ENCODE assay signal across 1 cellular context in the genomic region with DNA sequence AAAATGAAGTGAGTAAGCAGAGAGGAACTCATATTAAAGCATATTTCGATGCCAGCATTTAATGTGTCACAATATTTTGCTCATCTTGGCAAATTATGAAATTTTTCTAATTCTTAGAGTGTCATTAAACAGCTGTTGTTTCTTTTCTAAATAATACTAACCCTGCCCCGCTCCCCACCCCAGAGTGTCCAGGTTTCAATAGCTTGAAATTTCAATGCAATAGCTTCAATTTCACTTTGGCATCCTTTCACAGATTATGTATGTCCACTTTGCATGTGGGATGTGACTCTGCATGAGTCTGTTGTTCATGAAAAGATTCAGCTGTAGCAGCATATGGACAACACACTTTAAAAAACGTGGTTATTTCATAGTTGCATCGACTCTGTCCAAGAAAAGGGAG.
TF ChIP-seq lines count a peak whose summit lies in the region.

No MANE protein-coding gene starts in this region.

TF ChIP-seq in GM23338, 12 proteins besides CTCF, POLR2A, EP300 and RAD21:
- TF ChIP-seq, protein P1, sequence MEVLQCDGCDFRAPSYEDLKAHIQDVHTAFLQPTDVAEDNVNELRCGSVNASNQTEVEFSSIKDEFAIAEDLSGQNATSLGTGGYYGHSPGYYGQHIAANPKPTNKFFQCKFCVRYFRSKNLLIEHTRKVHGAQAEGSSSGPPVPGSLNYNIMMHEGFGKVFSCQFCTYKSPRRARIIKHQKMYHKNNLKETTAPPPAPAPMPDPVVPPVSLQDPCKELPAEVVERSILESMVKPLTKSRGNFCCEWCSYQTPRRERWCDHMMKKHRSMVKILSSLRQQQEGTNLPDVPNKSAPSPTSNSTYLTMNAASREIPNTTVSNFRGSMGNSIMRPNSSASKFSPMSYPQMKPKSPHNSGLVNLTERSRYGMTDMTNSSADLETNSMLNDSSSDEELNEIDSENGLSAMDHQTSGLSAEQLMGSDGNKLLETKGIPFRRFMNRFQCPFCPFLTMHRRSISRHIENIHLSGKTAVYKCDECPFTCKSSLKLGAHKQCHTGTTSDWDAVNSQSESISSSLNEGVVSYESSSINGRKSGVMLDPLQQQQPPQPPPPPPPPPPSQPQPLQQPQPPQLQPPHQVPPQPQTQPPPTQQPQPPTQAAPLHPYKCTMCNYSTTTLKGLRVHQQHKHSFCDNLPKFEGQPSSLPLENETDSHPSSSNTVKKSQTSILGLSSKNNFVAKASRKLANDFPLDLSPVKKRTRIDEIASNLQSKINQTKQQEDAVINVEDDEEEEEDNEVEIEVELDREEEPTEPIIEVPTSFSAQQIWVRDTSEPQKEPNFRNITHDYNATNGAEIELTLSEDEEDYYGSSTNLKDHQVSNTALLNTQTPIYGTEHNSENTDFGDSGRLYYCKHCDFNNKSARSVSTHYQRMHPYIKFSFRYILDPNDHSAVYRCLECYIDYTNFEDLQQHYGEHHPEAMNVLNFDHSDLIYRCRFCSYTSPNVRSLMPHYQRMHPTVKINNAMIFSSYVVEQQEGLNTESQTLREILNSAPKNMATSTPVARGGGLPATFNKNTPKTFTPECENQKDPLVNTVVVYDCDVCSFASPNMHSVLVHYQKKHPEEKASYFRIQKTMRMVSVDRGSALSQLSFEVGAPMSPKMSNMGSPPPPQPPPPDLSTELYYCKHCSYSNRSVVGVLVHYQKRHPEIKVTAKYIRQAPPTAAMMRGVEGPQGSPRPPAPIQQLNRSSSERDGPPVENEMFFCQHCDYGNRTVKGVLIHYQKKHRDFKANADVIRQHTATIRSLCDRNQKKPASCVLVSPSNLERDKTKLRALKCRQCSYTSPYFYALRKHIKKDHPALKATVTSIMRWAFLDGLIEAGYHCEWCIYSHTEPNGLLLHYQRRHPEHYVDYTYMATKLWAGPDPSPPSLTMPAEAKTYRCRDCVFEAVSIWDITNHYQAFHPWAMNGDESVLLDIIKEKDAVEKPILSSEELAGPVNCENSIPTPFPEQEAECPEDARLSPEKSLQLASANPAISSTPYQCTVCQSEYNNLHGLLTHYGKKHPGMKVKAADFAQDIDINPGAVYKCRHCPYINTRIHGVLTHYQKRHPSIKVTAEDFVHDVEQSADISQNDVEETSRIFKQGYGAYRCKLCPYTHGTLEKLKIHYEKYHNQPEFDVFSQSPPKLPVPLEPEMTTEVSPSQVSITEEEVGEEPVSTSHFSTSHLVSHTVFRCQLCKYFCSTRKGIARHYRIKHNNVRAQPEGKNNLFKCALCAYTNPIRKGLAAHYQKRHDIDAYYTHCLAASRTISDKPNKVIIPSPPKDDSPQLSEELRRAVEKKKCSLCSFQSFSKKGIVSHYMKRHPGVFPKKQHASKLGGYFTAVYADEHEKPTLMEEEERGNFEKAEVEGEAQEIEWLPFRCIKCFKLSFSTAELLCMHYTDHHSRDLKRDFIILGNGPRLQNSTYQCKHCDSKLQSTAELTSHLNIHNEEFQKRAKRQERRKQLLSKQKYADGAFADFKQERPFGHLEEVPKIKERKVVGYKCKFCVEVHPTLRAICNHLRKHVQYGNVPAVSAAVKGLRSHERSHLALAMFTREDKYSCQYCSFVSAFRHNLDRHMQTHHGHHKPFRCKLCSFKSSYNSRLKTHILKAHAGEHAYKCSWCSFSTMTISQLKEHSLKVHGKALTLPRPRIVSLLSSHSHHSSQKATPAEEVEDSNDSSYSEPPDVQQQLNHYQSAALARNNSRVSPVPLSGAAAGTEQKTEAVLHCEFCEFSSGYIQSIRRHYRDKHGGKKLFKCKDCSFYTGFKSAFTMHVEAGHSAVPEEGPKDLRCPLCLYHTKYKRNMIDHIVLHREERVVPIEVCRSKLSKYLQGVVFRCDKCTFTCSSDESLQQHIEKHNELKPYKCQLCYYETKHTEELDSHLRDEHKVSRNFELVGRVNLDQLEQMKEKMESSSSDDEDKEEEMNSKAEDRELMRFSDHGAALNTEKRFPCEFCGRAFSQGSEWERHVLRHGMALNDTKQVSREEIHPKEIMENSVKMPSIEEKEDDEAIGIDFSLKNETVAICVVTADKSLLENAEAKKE (CRISPR knock-in tag; IDR thresholded peaks at IDR 0.05), result no peak
- TF ChIP-seq, protein P2, sequence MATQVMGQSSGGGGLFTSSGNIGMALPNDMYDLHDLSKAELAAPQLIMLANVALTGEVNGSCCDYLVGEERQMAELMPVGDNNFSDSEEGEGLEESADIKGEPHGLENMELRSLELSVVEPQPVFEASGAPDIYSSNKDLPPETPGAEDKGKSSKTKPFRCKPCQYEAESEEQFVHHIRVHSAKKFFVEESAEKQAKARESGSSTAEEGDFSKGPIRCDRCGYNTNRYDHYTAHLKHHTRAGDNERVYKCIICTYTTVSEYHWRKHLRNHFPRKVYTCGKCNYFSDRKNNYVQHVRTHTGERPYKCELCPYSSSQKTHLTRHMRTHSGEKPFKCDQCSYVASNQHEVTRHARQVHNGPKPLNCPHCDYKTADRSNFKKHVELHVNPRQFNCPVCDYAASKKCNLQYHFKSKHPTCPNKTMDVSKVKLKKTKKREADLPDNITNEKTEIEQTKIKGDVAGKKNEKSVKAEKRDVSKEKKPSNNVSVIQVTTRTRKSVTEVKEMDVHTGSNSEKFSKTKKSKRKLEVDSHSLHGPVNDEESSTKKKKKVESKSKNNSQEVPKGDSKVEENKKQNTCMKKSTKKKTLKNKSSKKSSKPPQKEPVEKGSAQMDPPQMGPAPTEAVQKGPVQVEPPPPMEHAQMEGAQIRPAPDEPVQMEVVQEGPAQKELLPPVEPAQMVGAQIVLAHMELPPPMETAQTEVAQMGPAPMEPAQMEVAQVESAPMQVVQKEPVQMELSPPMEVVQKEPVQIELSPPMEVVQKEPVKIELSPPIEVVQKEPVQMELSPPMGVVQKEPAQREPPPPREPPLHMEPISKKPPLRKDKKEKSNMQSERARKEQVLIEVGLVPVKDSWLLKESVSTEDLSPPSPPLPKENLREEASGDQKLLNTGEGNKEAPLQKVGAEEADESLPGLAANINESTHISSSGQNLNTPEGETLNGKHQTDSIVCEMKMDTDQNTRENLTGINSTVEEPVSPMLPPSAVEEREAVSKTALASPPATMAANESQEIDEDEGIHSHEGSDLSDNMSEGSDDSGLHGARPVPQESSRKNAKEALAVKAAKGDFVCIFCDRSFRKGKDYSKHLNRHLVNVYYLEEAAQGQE (IDR thresholded peaks at IDR 0.05; ENCODE audit: unreplicated experiment), result no peak
- TF ChIP-seq EZH2 (IDR thresholded peaks at IDR 0.05; ENCODE audit: low read depth, unreplicated experiment) (no peak), ZNF331 (CRISPR knock-in tag; IDR thresholded peaks at IDR 0.05; ENCODE audit: low read depth) (no peak), POLR2AphosphoS5 (IDR thresholded peaks at IDR 0.05; ENCODE audit: low read depth) (no peak), CREB1 (CRISPR knock-in tag; IDR thresholded peaks at IDR 0.05; ENCODE audit: low read depth) (no peak), ZNF114 (CRISPR knock-in tag; IDR thresholded peaks at IDR 0.05) (no peak), STAT1 (IDR thresholded peaks at IDR 0.05; ENCODE audit: unreplicated experiment) (no peak), EZH2phosphoT487 (IDR thresholded peaks at IDR 0.05; ENCODE audit: unreplicated experiment) (no peak), JUNB (IDR thresholded peaks at IDR 0.05; ENCODE audit: unreplicated experiment) (no peak), NANOG (IDR thresholded peaks at IDR 0.05; ENCODE audit: borderline replicate concordance) (no peak)
- TF ChIP-seq, protein P3, sequence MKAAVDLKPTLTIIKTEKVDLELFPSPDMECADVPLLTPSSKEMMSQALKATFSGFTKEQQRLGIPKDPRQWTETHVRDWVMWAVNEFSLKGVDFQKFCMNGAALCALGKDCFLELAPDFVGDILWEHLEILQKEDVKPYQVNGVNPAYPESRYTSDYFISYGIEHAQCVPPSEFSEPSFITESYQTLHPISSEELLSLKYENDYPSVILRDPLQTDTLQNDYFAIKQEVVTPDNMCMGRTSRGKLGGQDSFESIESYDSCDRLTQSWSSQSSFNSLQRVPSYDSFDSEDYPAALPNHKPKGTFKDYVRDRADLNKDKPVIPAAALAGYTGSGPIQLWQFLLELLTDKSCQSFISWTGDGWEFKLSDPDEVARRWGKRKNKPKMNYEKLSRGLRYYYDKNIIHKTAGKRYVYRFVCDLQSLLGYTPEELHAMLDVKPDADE (IDR thresholded peaks at IDR 0.05), result no peak
TF ChIP-seq in GM23338: peak in this region for 0.
